25 cellular contexts compared by ENCODE assay signal in the genomic region with DNA sequence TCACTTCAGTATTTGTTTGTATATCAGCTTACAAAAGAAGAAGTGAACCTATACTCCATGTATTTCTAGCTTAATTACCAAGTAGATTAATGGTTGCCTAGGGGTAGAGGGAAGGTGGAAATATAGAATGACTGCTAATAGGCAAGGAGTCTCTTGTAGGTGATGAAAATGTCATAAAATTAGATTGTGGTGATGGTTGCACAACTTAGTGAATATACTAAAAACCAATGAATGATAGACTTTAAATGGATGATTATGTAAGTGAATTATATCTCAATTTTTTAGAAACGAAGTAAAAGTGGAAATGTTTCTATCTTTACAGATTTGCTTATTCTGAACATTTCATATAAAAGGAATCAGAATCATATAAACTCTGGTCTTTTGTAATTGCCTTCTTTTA.
"Had no signal": no experiment of that assay in that cellular context is flagged by ENCODE, and none has a peak within 500 bp of the region (broad histone marks: within the 10 kb centered on the region; RNA-seq: fewer than 3 reads in every experiment).

No MANE protein-coding gene starts in this region.

- H3K4me2 ChIP-seq: neural progenitor cell had no signal

- H3K36me3 ChIP-seq: neural progenitor cell, ovary, right lobe of liver, sigmoid colon, thoracic aorta, thyroid gland, upper lobe of left lung, vagina had no signal

- H3K4me3 ChIP-seq: neural progenitor cell, ovary, psoas muscle, right lobe of liver, sigmoid colon, stomach, thoracic aorta, thyroid gland, tibial nerve, upper lobe of left lung, vagina had no signal

- FAIRE-seq: small intestine, urothelium cell line had no signal

- H3K9me3 ChIP-seq: ovary, right lobe of liver, sigmoid colon, thoracic aorta, thyroid gland, upper lobe of left lung had no signal

- DNase-seq: naive thymus-derived CD4-positive, alpha-beta T cell; natural killer cell; occipital lobe; ovary; psoas muscle; right cardiac atrium; right lobe of liver; sigmoid colon; small intestine; stimulated activated CD4-positive, alpha-beta T cell treated with anti-CD3 and anti-CD28 coated beads, Interleukin-15, amount 100 ng/mL, for 24 hours; stimulated activated CD4-positive, alpha-beta T cell treated with anti-CD3 and anti-CD28 coated beads, Interleukin-2, amount 100 ng/mL, for 24 hours; stimulated activated CD4-positive, alpha-beta T cell treated with anti-CD3 and anti-CD28 coated beads, Interleukin-2, amount 100 ng/mL, for 48 hours; stimulated activated CD4-positive, alpha-beta T cell treated with anti-CD3 and anti-CD28 coated beads, Interleukin-4, amount 100 ng/mL, for 24 hours; stimulated activated naive B cell treated with anti-CD40 and anti-IgM and Interleukin-4, amounts not matched to agents 10 μg/mL and 1 μg/mL and 100 μg/mL, for 72 hours; stimulated activated naive CD4-positive, alpha-beta T cell treated with Interleukin-2 at 50 U/mL for 16 hours; stomach; thyroid gland; trophoblast cell; upper lobe of left lung had no signal

- H3K4me1 ChIP-seq: neural progenitor cell, psoas muscle, right lobe of liver, sigmoid colon, stomach, thyroid gland, tibial nerve, upper lobe of left lung, vagina had no signal

- H3K27me3 ChIP-seq: neural progenitor cell, ovary, right lobe of liver, sigmoid colon, stomach, thyroid gland, tibial nerve, upper lobe of left lung, vagina had no signal

- ATAC-seq: naive thymus-derived CD4-positive, alpha-beta T cell; natural killer cell; psoas muscle; right cardiac atrium; right lobe of liver; stimulated activated effector memory CD8-positive, alpha-beta T cell treated with anti-CD3 and anti-CD28 coated beads, Interleukin-12 subunit alpha, Interleukin-12 subunit beta, amount 100 ng/mL, for 72 hours; stimulated activated naive B cell treated with anti-CD40 and anti-IgM and Interleukin-4, amounts not matched to agents 10 μg/mL and 1 μg/mL and 100 μg/mL, for 72 hours had no signal

- H3K27ac ChIP-seq: neural progenitor cell, ovary, psoas muscle, right lobe of liver, sigmoid colon, stomach, thoracic aorta, thyroid gland, tibial nerve, upper lobe of left lung, vagina had no signal
